1 cellular context compared by ENCODE assay signal in the genomic region with DNA sequence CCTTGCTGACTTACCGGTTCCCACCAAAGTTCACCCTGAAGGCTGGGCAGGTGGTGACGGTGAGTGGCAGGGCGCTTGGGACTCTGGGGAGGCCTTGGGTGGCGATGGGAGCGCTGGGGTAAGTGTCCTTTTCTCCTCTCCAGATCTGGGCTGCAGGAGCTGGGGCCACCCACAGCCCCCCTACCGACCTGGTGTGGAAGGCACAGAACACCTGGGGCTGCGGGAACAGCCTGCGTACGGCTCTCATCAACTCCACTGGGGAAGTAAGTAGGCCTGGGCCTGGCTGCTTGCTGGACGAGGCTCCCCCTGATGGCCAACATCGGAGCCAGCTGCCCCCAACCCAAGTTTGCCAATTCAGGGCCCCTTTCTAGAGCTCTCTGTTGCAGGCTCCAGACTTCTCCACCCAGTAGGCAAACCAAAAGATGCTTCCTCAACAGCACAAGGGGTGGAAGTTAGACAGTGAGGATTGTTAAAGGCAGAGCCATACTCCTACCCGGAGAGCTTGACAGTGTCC.
TF ChIP-seq lines count a peak whose summit lies in the region.

No MANE protein-coding gene starts in this region.

TF ChIP-seq in endothelial cell of umbilical vein, 7 proteins besides CTCF, POLR2A, EP300 and RAD21:
- no peak for TF ChIP-seq EZH2 (IDR thresholded peaks at IDR 0.05; ENCODE audit: borderline replicate concordance, low read depth, low read length, severe bottlenecking)
- no peak for TF ChIP-seq MYC (IDR thresholded peaks at IDR 0.05; ENCODE audit: low read depth, low read length)
- TF ChIP-seq MAX (IDR thresholded peaks at IDR 0.05; ENCODE audit: insufficient read depth, insufficient read length) = no peak
- no peak for TF ChIP-seq POLR2AphosphoS5 (IDR thresholded peaks at IDR 0.05; ENCODE audit: insufficient read depth, low read depth, low read length)
- no peak for TF ChIP-seq GATA2 (IDR thresholded peaks at IDR 0.05; ENCODE audit: insufficient read depth, insufficient read length, low read depth, low read length)
- no peak for TF ChIP-seq JUN (IDR thresholded peaks at IDR 0.05; ENCODE audit: borderline replicate concordance, insufficient read depth, insufficient read length, low read depth)
- TF ChIP-seq FOS (IDR thresholded peaks at IDR 0.05; ENCODE audit: borderline replicate concordance, insufficient read depth, low read length) = no peak
